In the genomic region with DNA sequence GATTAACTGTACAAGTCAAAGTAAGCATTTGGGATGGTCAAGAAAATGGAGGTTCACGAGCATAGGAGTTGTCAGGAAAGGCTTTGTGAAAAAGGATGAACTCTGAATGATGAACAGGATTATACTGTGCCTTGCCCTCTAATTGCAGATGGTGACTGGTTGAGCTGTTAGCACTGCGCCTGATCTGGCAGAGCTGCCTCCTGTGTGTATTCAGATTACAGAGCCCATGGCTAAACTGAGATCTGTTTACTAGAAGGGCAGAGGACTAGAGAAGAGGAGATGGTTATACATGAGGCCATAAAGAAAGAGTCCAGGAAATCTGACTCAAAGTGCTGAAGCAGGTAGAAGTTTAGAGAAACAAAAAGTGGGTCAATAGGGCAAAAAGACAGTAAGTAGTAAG, we compare ENCODE assay signal across 19 cellular contexts. TPM values are rescaled to one million over a fixed set of nuclear protein-coding genes. Genes with fewer than 3 reads are reported as not detected.
DNase-seq lines count a peak whose midpoint lies in the region; ATAC-seq, FAIRE-seq and TF ChIP-seq lines count a peak whose summit lies in the region.
"Had no signal": no experiment of that assay in that cellular context is flagged by ENCODE, and none has a peak within 500 bp of the region (broad histone marks: within the 10 kb centered on the region; RNA-seq: fewer than 3 reads in every experiment).

No MANE protein-coding gene starts in this region.

- DNase-seq in GM23248 = no peak
- DNase-seq in GM23338 (ENCODE audit: low spot score) = no peak
- no peak for DNase-seq in bronchial epithelial cell (ENCODE audit: low read depth)
- DNase-seq in neuronal stem cell (ENCODE audit: low spot score) = no peak
- no peak for DNase-seq in brain microvascular endothelial cell
- DNase-seq: ACHN; AML-193; Caco-2; CD4-positive, alpha-beta T cell had no signal

- WGBS in GM23248 (ENCODE audit: low coverage in 1 of 2, low lambda C conversion rate in 2 of 2, missing lambda C conversion rate in 2 of 2), 2 experiments = 68 to 76% methylated on average over 2 of the region's 2 CpGs
- WGBS in neuronal stem cell (ENCODE audit: extremely low coverage in 2 of 2, insufficient read length in 2 of 2, insufficient replicate concordance in 1 of 2), 2 donors = no CpG with 5 or more reads among the region's 2 CpGs

- TF ChIP-seq CTCF in GM23338 (conservative IDR thresholded peaks at IDR 0.05; ENCODE audit: low read depth in 2 of 2) = no peak
- TF ChIP-seq CTCF in bronchial epithelial cell (IDR thresholded peaks at IDR 0.05; ENCODE audit: insufficient read depth, low read length, severe bottlenecking) = no peak
- no peak for TF ChIP-seq CTCF in brain microvascular endothelial cell (IDR thresholded peaks at IDR 0.05; ENCODE audit: low read depth, low read length, missing control alignments)

- no peak overlapping the region for H3K14ac ChIP-seq in neuronal stem cell (ENCODE audit: low read length)

- no peak overlapping the region for H2BK12ac ChIP-seq in neuronal stem cell (ENCODE audit: low read length)

- H4K20me1 ChIP-seq in GM23248 (ENCODE audit: insufficient read depth) = no peaks in the 10 kb centered on the region
- no peaks in the 10 kb centered on the region for H4K20me1 ChIP-seq in GM23338 (replicated peaks; ENCODE audit: insufficient read depth)

- H3K27ac ChIP-seq in GM23248 = no peak overlapping the region
- H3K27ac ChIP-seq in GM23338 (ENCODE audit: low read depth) = no peak overlapping the region
- H3K27ac ChIP-seq in neuronal stem cell (replicated peaks; ENCODE audit: low read length) = no peak overlapping the region
- H3K27ac ChIP-seq in brain microvascular endothelial cell = no peak overlapping the region
- H3K27ac ChIP-seq: C4-2B had no signal

- no peaks in the 10 kb centered on the region for H3K36me3 Mint-ChIP-seq in GM23338 (ENCODE audit: low read depth)

- no peak overlapping the region for H2BK5ac ChIP-seq in neuronal stem cell (ENCODE audit: low read length)

- no peak overlapping the region for H2AK5ac ChIP-seq in neuronal stem cell (ENCODE audit: low read depth, low read length)

- H3K79me2 ChIP-seq in GM23248 (ENCODE audit: insufficient read depth) = no peaks in the 10 kb centered on the region
- no peaks in the 10 kb centered on the region for H3K79me2 ChIP-seq in GM23338 (replicated peaks; ENCODE audit: insufficient read depth)

- H3K79me1 ChIP-seq in neuronal stem cell (ENCODE audit: low read depth, low read length) = no peaks in the 10 kb centered on the region

- FAIRE-seq in bronchial epithelial cell (lab: Jason Lieb, UNC) = peak; percentile 47
- FAIRE-seq: A204.1, D721Med, GM12892, GM18507 had no signal

- H2BK120ac ChIP-seq in neuronal stem cell (ENCODE audit: low read depth, low read length) = no peak overlapping the region

- no peak overlapping the region for H3K27ac Mint-ChIP-seq in GM23338
- H3K27ac Mint-ChIP-seq: CD4-positive, alpha-beta T cell had no signal

- H3K4me1 Mint-ChIP-seq in GM23338 = 0 out of 3 replicates have a peak, but pooled peaks cover under 1% of the 10 kb centered on the region

- no peak overlapping the region for H3K23ac ChIP-seq in neuronal stem cell (ENCODE audit: low read depth, low read length, poor library complexity)

- no peaks in the 10 kb centered on the region for H3K27me3 Mint-ChIP-seq in GM23338 (ENCODE audit: insufficient read depth, low read depth, poor library complexity)
- H3K27me3 Mint-ChIP-seq: CD4-positive, alpha-beta T cell had no signal

- H2AFZ ChIP-seq in GM23248 (0 out of 2 replicates have a peak overlapping the region, but pooled peaks have one; percentile 1), GM23338 (peak overlapping the region; percentile 52; the same call in 1 of the 2 replicates), neuronal stem cell (ENCODE audit: low read length) (peak overlapping the region; percentile 47)

- H3K18ac ChIP-seq in neuronal stem cell (ENCODE audit: low read length) = no peak overlapping the region

- H4K91ac ChIP-seq in neuronal stem cell (ENCODE audit: low read depth, low read length, poor library complexity) = no peak overlapping the region

- H3K4me3 Mint-ChIP-seq in GM23338 = no peak overlapping the region
- H3K4me3 Mint-ChIP-seq: CD4-positive, alpha-beta T cell had no signal

- H3K4me3 ChIP-seq in GM23248 (no peak overlapping the region), GM23338 (no peak overlapping the region), bronchial epithelial cell (ENCODE audit: low read depth, low read length) (no peak overlapping the region), neuronal stem cell (ENCODE audit: low read length in 2 of 2) (no peak overlapping the region), brain microvascular endothelial cell (ENCODE audit: low read depth, low read length) (no peak overlapping the region)
- H3K4me3 ChIP-seq: HAP-1 had no signal

- in situ Hi-C loops in GM23248 (cut with MboI) (loop anchor here (10.0 to 25.0 kb wide), 2 partner anchors 472 to 1244 kb away; no protein-coding TSS in a partner anchor), brain microvascular endothelial cell (cut with HindIII; ENCODE audit: low pct_ligation_motif_present, low sequenced_read_pairs) (no loop called here)

- no peaks in the 10 kb centered on the region for H3K36me3 ChIP-seq in GM23248 (ENCODE audit: low read depth)
- no peaks in the 10 kb centered on the region for H3K36me3 ChIP-seq in GM23338 (ENCODE audit: insufficient read depth)
- H3K36me3 ChIP-seq in bronchial epithelial cell (ENCODE audit: control insufficient read depth, insufficient read depth, low read length) = no peaks in the 10 kb centered on the region
- no peaks in the 10 kb centered on the region for H3K36me3 ChIP-seq in neuronal stem cell (replicated peaks in 1 of 2; ENCODE audit: control insufficient read depth in 2 of 2, insufficient read depth in 2 of 2, low read length in 2 of 2)
- no peaks in the 10 kb centered on the region for H3K36me3 ChIP-seq in brain microvascular endothelial cell (replicated peaks)
- H3K36me3 ChIP-seq: HAP-1 had no signal

- H3K9me2 ChIP-seq in GM23248 (ENCODE audit: insufficient read depth) (no peaks in the 10 kb centered on the region), GM23338 (ENCODE audit: insufficient read depth) (no peaks in the 10 kb centered on the region)

- H3F3A ChIP-seq in GM23248 (ENCODE audit: insufficient read depth) (no peaks in the 10 kb centered on the region), GM23338 (replicated peaks; ENCODE audit: low read depth) (no peaks in the 10 kb centered on the region)

- no peak overlapping the region for H3K9ac ChIP-seq in GM23248
- H3K9ac ChIP-seq in neuronal stem cell (ENCODE audit: low read depth, low read length, poor library complexity) = no peak overlapping the region

- no peaks in the 10 kb centered on the region for H3K9me3 ChIP-seq in GM23248 (ENCODE audit: low read depth)
- no peaks in the 10 kb centered on the region for H3K9me3 ChIP-seq in neuronal stem cell (replicated peaks in 1 of 2; ENCODE audit: control insufficient read depth in 2 of 2, insufficient read depth in 1 of 2, low read depth in 1 of 2, low read length in 2 of 2)
- H3K9me3 ChIP-seq: Caco-2, HAP-1 had no signal

- H3K27me3 ChIP-seq in GM23248 (replicated peaks; ENCODE audit: insufficient read depth) (no peaks in the 10 kb centered on the region), GM23338 (ENCODE audit: insufficient read depth) (no peaks in the 10 kb centered on the region), bronchial epithelial cell (ENCODE audit: control insufficient read depth, insufficient read depth, low read length) (no peaks in the 10 kb centered on the region), neuronal stem cell (ENCODE audit: control insufficient read depth in 3 of 3, insufficient read depth in 3 of 3, low read depth in 1 of 3, low read length in 3 of 3) (no peaks in the 10 kb centered on the region), brain microvascular endothelial cell (replicated peaks) (no peaks in the 10 kb centered on the region)

- no peak overlapping the region for H4K8ac ChIP-seq in neuronal stem cell (ENCODE audit: low read depth, low read length)

- ATAC-seq in GM23338 (no peak), GM19463 (IDR thresholded peaks at IDR 0.05; ENCODE audit: unreplicated experiment) (no peak)

- H3K4me2 ChIP-seq in GM23248 (ENCODE audit: unreplicated experiment) (no peak overlapping the region), GM23338 (no peak overlapping the region), neuronal stem cell (ENCODE audit: insufficient read depth, low read length, poor library complexity, severe bottlenecking) (no peak overlapping the region)

- no peak overlapping the region for H2BK15ac ChIP-seq in neuronal stem cell (ENCODE audit: low read length)

- H3K4me1 ChIP-seq in GM23248 (ENCODE audit: insufficient read depth) = peaks cover 4% of the 10 kb centered on the region; the same call in 1 of the 2 replicates
- no peaks in the 10 kb centered on the region for H3K4me1 ChIP-seq in GM23338 (ENCODE audit: insufficient read depth)
- no peaks in the 10 kb centered on the region for H3K4me1 ChIP-seq in neuronal stem cell (ENCODE audit: control insufficient read depth in 2 of 2, insufficient read depth in 1 of 2, low read depth in 1 of 2, low read length in 2 of 2)
- H3K4me1 ChIP-seq: Caco-2 had no signal

- no peak overlapping the region for H3K4ac ChIP-seq in neuronal stem cell (ENCODE audit: low read length)

- no peaks in the 10 kb centered on the region for H3K9me3 Mint-ChIP-seq in GM23338
- H3K9me3 Mint-ChIP-seq: CD4-positive, alpha-beta T cell had no signal

RNA-seq across cellular contexts. Expression of a gene that starts 29.7 kb away (rescaled TPM):
- not detected in 2 replicates for total RNA-seq in GM23248 (2014; rRNA removed; shearing (Covaris generic))
- not detected in 2 replicates for polyA plus RNA-seq in GM23248 (2016; fragmentation: Nextera tagmentation; extraction: Ambion mirVana)
- not detected in 2 replicates for total RNA-seq in GM23338 (2014; rRNA removed; shearing (Covaris generic))
- not detected in 2 replicates for polyA plus RNA-seq in GM23338 (2016; fragmentation: Nextera tagmentation; extraction: Ambion mirVana)
- not detected in 2 replicates for total RNA-seq in bronchial epithelial cell
- not detected for polyA plus RNA-seq in neuronal stem cell (2013, experiment 1 of 2)
- not detected for polyA plus RNA-seq in neuronal stem cell (2013, experiment 2 of 2)
- total RNA-seq: Caco-2; CD4-positive, alpha-beta T cell; H4; HT-29 had no signal
- polyA plus RNA-seq: BJ had no signal

Comparison
In these comparisons a context has a peak if more than half of its experiments do, and no peak if none do; other contexts are left out.
1. H2AFZ ChIP-seq: peak in every context shown above with its lines; median percentile 52 in GM23338; 47 in neuronal stem cell; 1 in GM23248.